8 cellular contexts compared by ENCODE assay signal in the genomic region with DNA sequence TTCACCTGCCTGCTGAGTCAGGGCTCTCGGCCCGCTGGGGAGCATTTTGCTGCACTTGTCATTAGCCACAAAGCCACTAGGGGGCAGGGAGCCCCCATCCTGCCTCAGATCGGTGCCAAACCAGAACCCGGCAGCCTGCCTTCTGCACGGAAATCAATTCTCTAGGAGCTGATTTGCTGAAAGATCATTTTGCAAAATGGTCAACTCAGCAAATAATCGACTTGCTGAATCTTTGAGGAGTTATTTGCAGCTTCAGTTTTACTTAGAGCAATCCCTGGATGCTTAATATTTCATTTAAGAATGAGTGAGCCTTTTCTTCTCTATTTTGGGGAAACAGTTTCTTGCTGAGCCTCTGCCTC. TPM values are rescaled to one million over a fixed set of nuclear protein-coding genes. Genes with fewer than 3 reads are reported as not detected.
DNase-seq lines count a peak whose midpoint lies in the region; ATAC-seq and TF ChIP-seq lines count a peak whose summit lies in the region.

No MANE protein-coding gene starts in this region.

- DNase-seq in NCI-H1436 (lab: John Stamatoyannopoulos, UW): peak; percentile 64
- DNase-seq in NCI-H1436 treated with DMSO at 0.1 percent for 48 hours (lab: John Stamatoyannopoulos, UW): no peak
- peak; percentile 70 for DNase-seq in NCI-H2171 (lab: John Stamatoyannopoulos, UW)
- peak; percentile 55 for DNase-seq in activated B cell treated with CpG ODN at 0.5 μM for 24 hours
- DNase-seq in cardiac fibroblast (ENCODE audit: low read depth in 2 of 2): peak; percentile 60 to 66
- peak; percentile 72 to 84 for DNase-seq in left colon
- DNase-seq in stimulated activated CD4-positive, alpha-beta T cell treated with anti-CD3 and anti-CD28 coated beads, Interleukin-2, amount 100 ng/mL, for 48 hours: peak; percentile 83

- CTCF ChIA-PET in activated B cell treated with CpG ODN at 0.5 μM for 24 hours (lab: Charles Lee): interaction anchor here (0.7 to 1.6 kb wide), 7 partner anchors 15 to 307 kb away, joined by 3 to 8 read pairs (median 4); a partner anchor contains a TSS

- intact Hi-C loops in activated B cell treated with CpG ODN at 0.5 μM for 24 hours (cut with micrococcal nuclease): loop anchor here (1.0 to 10.0 kb wide), 4 partner anchors 13 to 428 kb away; a partner anchor contains a TSS
- intact Hi-C loops in left colon (cut with DNase I, micrococcal nuclease): no loop called here

- H3K4me1 Mint-ChIP-seq in activated B cell treated with CpG ODN at 0.5 μM for 24 hours: peaks cover 41% of the 10 kb centered on the region

- POLR2A ChIA-PET in activated B cell treated with CpG ODN at 0.5 μM for 24 hours (lab: Charles Lee): interaction anchor here (0.9 kb wide), 1 partner anchor 15 kb away, joined by 4 read pairs; no protein-coding TSS in a partner anchor

- H3K27ac Mint-ChIP-seq in activated B cell treated with CpG ODN at 0.5 μM for 24 hours: no peak overlapping the region

- no peaks in the 10 kb centered on the region for H3K9me3 Mint-ChIP-seq in activated B cell treated with CpG ODN at 0.5 μM for 24 hours

- no peaks in the 10 kb centered on the region for H3K36me3 Mint-ChIP-seq in activated B cell treated with CpG ODN at 0.5 μM for 24 hours (ENCODE audit: low read depth)

- H3K27me3 Mint-ChIP-seq in activated B cell treated with CpG ODN at 0.5 μM for 24 hours: peaks cover 7% of the 10 kb centered on the region

- H3K4me3 ChIP-seq in cardiac fibroblast (replicated peaks in 1 of 2; ENCODE audit: low read depth in 2 of 2, low read length in 2 of 2): no peak overlapping the region

- TF ChIP-seq CTCF in activated B cell treated with CpG ODN at 0.5 μM for 24 hours (IDR thresholded peaks at IDR 0.05): peak; percentile 91
- TF ChIP-seq CTCF in cardiac fibroblast (IDR thresholded peaks at IDR 0.05; ENCODE audit: low read depth, low read length): peak; percentile 92

- ATAC-seq in HG02938 (IDR thresholded peaks at IDR 0.05; ENCODE audit: unreplicated experiment) (peak; percentile 65), activated B cell treated with CpG ODN at 0.5 μM for 24 hours (ENCODE audit: low read depth) (peak; percentile 86), left colon (peak; percentile 83)

- peak overlapping the region; percentile 9 for H3K4me3 Mint-ChIP-seq in activated B cell treated with CpG ODN at 0.5 μM for 24 hours

RNA-seq across cellular contexts. Expression of a gene that starts 1.7 kb away (rescaled TPM):
- 0.22 TPM in 1 of 2 replicates, not detected in the other for total RNA-seq in activated B cell treated with CpG ODN at 0.5 μM for 24 hours
- total RNA-seq in left colon: 1 to 10 TPM; 2.9 to 5.5 TPM
